ENCODE assay signal across 19 cellular contexts in the genomic region with DNA sequence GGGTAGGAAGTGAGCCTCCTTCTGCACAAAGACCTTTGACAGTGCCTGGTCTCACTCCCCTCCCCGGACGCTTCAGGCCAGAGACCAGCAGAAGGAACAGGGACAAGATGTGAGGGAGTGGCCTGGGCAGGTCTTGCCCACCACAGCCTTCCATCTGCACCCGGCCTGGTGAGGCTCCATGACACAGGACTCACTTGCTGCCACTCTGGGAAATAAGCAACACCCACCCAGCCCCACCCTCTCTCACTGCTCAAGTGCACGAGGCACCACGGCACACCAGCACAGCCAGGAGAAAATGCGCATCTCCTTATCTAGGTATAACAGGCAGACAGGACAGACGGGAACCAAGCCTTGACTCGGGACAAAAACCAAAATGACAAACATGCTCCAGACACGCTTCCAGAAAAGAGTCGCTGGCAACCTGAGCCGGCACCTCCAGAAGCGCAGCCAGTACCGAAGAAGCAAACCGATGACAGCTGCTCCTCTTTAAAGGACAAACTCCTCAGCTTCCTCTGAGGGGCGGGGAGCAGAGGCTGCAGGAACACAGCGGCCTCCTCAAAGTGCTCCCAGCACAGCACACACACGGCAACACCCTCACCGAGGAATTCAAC. TPM values are rescaled to one million over a fixed set of nuclear protein-coding genes. Genes with fewer than 3 reads are reported as not detected.
DNase-seq lines count a peak whose midpoint lies in the region; FAIRE-seq and TF ChIP-seq lines count a peak whose summit lies in the region.
"Had no signal": no experiment of that assay in that cellular context is flagged by ENCODE, and none has a peak within 500 bp of the region (broad histone marks: within the 10 kb centered on the region; RNA-seq: fewer than 3 reads in every experiment).

No MANE protein-coding gene starts in this region.

- in situ Hi-C loops in G401 (cut with HindIII; ENCODE audit: low sequenced_read_pairs): loop anchor here (25.0 kb wide), 1 partner anchor 126 kb away; a partner anchor contains a TSS

- H3K79me2 ChIP-seq in endothelial cell of umbilical vein (ENCODE audit: control insufficient read depth, insufficient read depth, low read length): peaks cover 89% of the 10 kb centered on the region

- no peaks in the 10 kb centered on the region for H3K9me1 ChIP-seq in endothelial cell of umbilical vein (replicated peaks; ENCODE audit: control insufficient read depth, extremely low read depth, insufficient read depth, low read length)

- no peak overlapping the region for H3K4me2 ChIP-seq in endothelial cell of umbilical vein (ENCODE audit: insufficient read depth, low read length)

- intact Hi-C loops in endothelial cell of umbilical vein (cut with micrococcal nuclease) (no loop called here), posterior cingulate gyrus (cut with DNase I) (no loop called here), spleen (cut with DNase I; ENCODE audit: low total_unique reads) (no loop called here)

- no TSS peak for BruUV-seq in endothelial cell of umbilical vein (replicated peaks; lab: Mats Ljungman, UMichigan)

- dilution Hi-C loops in endothelial cell of umbilical vein (cut with MboI; ENCODE audit: extremely low pct_ligation_motif_present, low sequenced_read_pairs): no loop called here

- peaks cover 33% of the 10 kb centered on the region for H3K4me1 Mint-ChIP-seq in T-helper 2 cell treated with Interferon-gamma antibody and Interleukin-4, amounts not matched to agents 5 μg/mL and 100 μg/mL, for 36 hours (ENCODE audit: low read depth)

- no peak overlapping the region for H3K4me3 ChIP-seq in NB4 (ENCODE audit: low read depth, low read length)
- no peak overlapping the region for H3K4me3 ChIP-seq in endothelial cell of umbilical vein (replicated peaks in 1 of 3; ENCODE audit: insufficient read depth in 1 of 3, low read depth in 1 of 3, low read length in 3 of 3)
- H3K4me3 ChIP-seq in spleen: no peak overlapping the region
- H3K4me3 ChIP-seq: transverse colon had no signal

- H3K27me3 Mint-ChIP-seq in T-helper 2 cell treated with Interferon-gamma antibody and Interleukin-4, amounts not matched to agents 5 μg/mL and 100 μg/mL, for 36 hours (ENCODE audit: low read depth): no peaks in the 10 kb centered on the region

- CTCF ChIA-PET in endothelial cell of umbilical vein (lab: Charles Lee): interaction anchor here (2.1 kb wide), 1 partner anchor 19 kb away, joined by 7 read pairs; no protein-coding TSS in a partner anchor

- H3K27ac ChIP-seq in endothelial cell of umbilical vein (ENCODE audit: insufficient read depth, low read depth, low read length): no peak overlapping the region
- peak overlapping the region in 3 of 8 donors; percentile 13 to 46 (median 14) for H3K27ac ChIP-seq in spleen
- H3K27ac ChIP-seq: brain microvascular endothelial cell, epithelial cell of prostate, foreskin keratinocyte, transverse colon had no signal

- no peak for TF ChIP-seq POLR2A in NB4 (IDR thresholded peaks at IDR 0.05; ENCODE audit: extremely low read depth, insufficient read length)
- no peak for TF ChIP-seq POLR2A in endothelial cell of umbilical vein (IDR thresholded peaks at IDR 0.05; ENCODE audit: low read depth, low read length)
- no peak for TF ChIP-seq POLR2A in spleen (IDR thresholded peaks at IDR 0.05)

- no peak for DNase-seq in T-helper 2 cell treated with Interferon-gamma antibody and Interleukin-4, amounts not matched to agents 5 μg/mL and 100 μg/mL, for 36 hours (ENCODE audit: low spot score)
- DNase-seq in T-helper 2 cell (no peak), NB4 (ENCODE audit: low read depth) (peak; percentile 57), endothelial cell of umbilical vein (ENCODE audit: low read depth, low spot score) (peak; percentile 27), posterior cingulate gyrus (peak in 7 of 10 donors; percentile 29 to 91 (median 63)), G401 (ENCODE audit: low spot score) (no peak), superior temporal gyrus (ENCODE audit: extremely low spot score) (no peak), spleen (no peak)
- DNase-seq: 8988T; activated CD4-positive, CD25-positive, alpha-beta regulatory T cell; brain microvascular endothelial cell; Caco-2; foreskin keratinocyte; NCI-H1417 treated with DMSO at 0.1 percent for 48 hours; NCI-H526 treated with DMSO at 0.1 percent for 48 hours; SHP77; stimulated activated naive CD4-positive, alpha-beta T cell treated with Interleukin-2 at 50 U/mL for 16 hours; transverse colon had no signal

- H3K4me3 Mint-ChIP-seq in T-helper 2 cell treated with Interferon-gamma antibody and Interleukin-4, amounts not matched to agents 5 μg/mL and 100 μg/mL, for 36 hours: no peak overlapping the region

- H3K36me3 ChIP-seq in endothelial cell of umbilical vein (ENCODE audit: control insufficient read depth in 2 of 2, extremely low read depth in 1 of 2, insufficient read depth in 2 of 2, low read length in 2 of 2) (peaks cover 19 to 47% of the 10 kb centered on the region in 2 experiments), spleen (peaks cover 0 to 90% (median 47%) of the 10 kb centered on the region in 6 donors)

- H3K27me3 ChIP-seq in endothelial cell of umbilical vein (ENCODE audit: control insufficient read depth in 2 of 2, insufficient read depth in 2 of 2, low read length in 2 of 2) (no peaks in the 10 kb centered on the region), spleen (replicated peaks in 1 of 7) (no peaks in the 10 kb centered on the region)
- H3K27me3 ChIP-seq: brain microvascular endothelial cell, foreskin keratinocyte, transverse colon had no signal

- H3K36me3 Mint-ChIP-seq in T-helper 2 cell treated with Interferon-gamma antibody and Interleukin-4, amounts not matched to agents 5 μg/mL and 100 μg/mL, for 36 hours (ENCODE audit: low read depth): peaks cover 37% of the 10 kb centered on the region

- H4K20me1 ChIP-seq in endothelial cell of umbilical vein (replicated peaks; ENCODE audit: control insufficient read depth, extremely low read depth, insufficient read depth, low read length): peaks cover 5% of the 10 kb centered on the region

- no peak for FAIRE-seq in endothelial cell of umbilical vein (lab: Jason Lieb, UNC)

- POLR2A ChIA-PET in endothelial cell of umbilical vein (lab: Charles Lee): no interaction called here

- no peak overlapping the region for H2AFZ ChIP-seq in endothelial cell of umbilical vein (ENCODE audit: low read depth, low read length)

- H3K27ac Mint-ChIP-seq in T-helper 2 cell treated with Interferon-gamma antibody and Interleukin-4, amounts not matched to agents 5 μg/mL and 100 μg/mL, for 36 hours: peak overlapping the region; percentile 26

- TF ChIP-seq CTCF in NB4 (IDR thresholded peaks at IDR 0.05; ENCODE audit: low read depth, low read length): no peak
- no peak for TF ChIP-seq CTCF in endothelial cell of umbilical vein (IDR thresholded peaks at IDR 0.05; ENCODE audit: extremely low read depth in 1 of 2, insufficient read depth in 1 of 2, low read depth in 1 of 2, low read length in 2 of 2)
- TF ChIP-seq CTCF in spleen (IDR thresholded peaks at IDR 0.05 in 8 of 11, conservative IDR thresholded peaks at IDR 0.05 in 3 of 11): no peak

- WGBS in spleen, 5 donors: 65 to 80% (median 73%) methylated on average over 17 to 18 of the region's 18 CpGs

- H3K9me3 ChIP-seq in endothelial cell of umbilical vein (replicated peaks; ENCODE audit: control insufficient read depth, insufficient read depth, low read length) (no peaks in the 10 kb centered on the region), spleen (no peaks in the 10 kb centered on the region)
- H3K9me3 ChIP-seq: Caco-2, transverse colon had no signal

- no peak overlapping the region for H3K9ac ChIP-seq in endothelial cell of umbilical vein (replicated peaks; ENCODE audit: extremely low read depth, insufficient read depth, low read length)

- peaks cover 18% of the 10 kb centered on the region for H3K4me1 ChIP-seq in endothelial cell of umbilical vein (ENCODE audit: control insufficient read depth, extremely low read depth, insufficient read depth, low read length)
- H3K4me1 ChIP-seq in spleen: peaks cover 33 to 92% (median 73%) of the 10 kb centered on the region in 6 donors
- H3K4me1 ChIP-seq: Caco-2 had no signal

- no peaks in the 10 kb centered on the region for H3K9me3 Mint-ChIP-seq in T-helper 2 cell treated with Interferon-gamma antibody and Interleukin-4, amounts not matched to agents 5 μg/mL and 100 μg/mL, for 36 hours

TF ChIP-seq in endothelial cell of umbilical vein, 7 proteins besides CTCF, POLR2A, EP300 and RAD21:
- TF ChIP-seq JUN (IDR thresholded peaks at IDR 0.05; ENCODE audit: borderline replicate concordance, insufficient read depth, insufficient read length, low read depth) (no peak), EZH2 (IDR thresholded peaks at IDR 0.05; ENCODE audit: borderline replicate concordance, low read depth, low read length, severe bottlenecking) (no peak), FOS (IDR thresholded peaks at IDR 0.05; ENCODE audit: borderline replicate concordance, insufficient read depth, low read length) (no peak), POLR2AphosphoS5 (IDR thresholded peaks at IDR 0.05; ENCODE audit: insufficient read depth, low read depth, low read length) (no peak), MYC (IDR thresholded peaks at IDR 0.05; ENCODE audit: low read depth, low read length) (no peak), GATA2 (IDR thresholded peaks at IDR 0.05; ENCODE audit: insufficient read depth, insufficient read length, low read depth, low read length) (no peak)
- TF ChIP-seq, protein P1, sequence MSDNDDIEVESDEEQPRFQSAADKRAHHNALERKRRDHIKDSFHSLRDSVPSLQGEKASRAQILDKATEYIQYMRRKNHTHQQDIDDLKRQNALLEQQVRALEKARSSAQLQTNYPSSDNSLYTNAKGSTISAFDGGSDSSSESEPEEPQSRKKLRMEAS (IDR thresholded peaks at IDR 0.05; ENCODE audit: insufficient read depth, insufficient read length): no peak

RNA-seq across cellular contexts. Expression of a gene that starts 41.7 kb away (rescaled TPM):
- total RNA-seq in endothelial cell of umbilical vein (38.8 and 41.1 TPM in 2 replicates), spleen (10 to 100 TPM; 35.3 to 59.6 (median 46.9) TPM)
- polyA plus RNA-seq in endothelial cell of umbilical vein (6.8 and 8.1 TPM in 2 replicates), spleen (10 to 100 TPM; 14.2 to 23.1 (median 17.6) TPM)
- 6.6 and 7.9 TPM in 2 replicates for polyA plus RNA-seq in endothelial cell of umbilical vein (2011; cell fraction: cytosol; rRNA removed)
- 46.2 and 52.9 TPM in 2 replicates for polyA plus RNA-seq in endothelial cell of umbilical vein (2011; cell fraction: nucleus; rRNA removed)
- 12.8 and 14.5 TPM in 2 replicates for polyA plus RNA-seq in endothelial cell of umbilical vein (2012)
- 11.1 and 15.7 TPM in 2 replicates for polyA minus RNA-seq in endothelial cell of umbilical vein
- polyA minus RNA-seq in endothelial cell of umbilical vein (2011; cell fraction: cytosol; rRNA and poly(A)+ RNA removed): 6.5 TPM
- 31.7 and 42.3 TPM in 2 replicates for polyA minus RNA-seq in endothelial cell of umbilical vein (2011; cell fraction: nucleus; rRNA and poly(A)+ RNA removed)
- total RNA-seq in G401 (2014; rRNA removed; shearing (Covaris generic)): 19.3 and 27.5 TPM in 2 replicates

Comparison
In these comparisons a context has a peak if more than half of its experiments do, and no peak if none do; other contexts are left out.
1. DNase-seq: peak in NB4 (single experiment), endothelial cell of umbilical vein (single experiment) and posterior cingulate gyrus (7 of 10); none in T-helper 2 cell treated with Interferon-gamma antibody and Interleukin-4, amounts not matched to agents 5 μg/mL and 100 μg/mL, for 36 hours (single experiment), T-helper 2 cell (0 of 5), G401 (single experiment), superior temporal gyrus (single experiment) and spleen (single experiment).